ENCODE assay signal across 10 cellular contexts in genomic region chr6:37175332-37176267, GRCh38. TPM values are rescaled to one million over a fixed set of nuclear protein-coding genes. Genes with fewer than 3 reads are reported as not detected.
DNase-seq lines count a peak whose midpoint lies in the region; ATAC-seq and TF ChIP-seq lines count a peak whose summit lies in the region.
"Had no signal": no experiment of that assay in that cellular context is flagged by ENCODE, and none has a peak within 500 bp of the region (broad histone marks: within the 10 kb centered on the region; RNA-seq: fewer than 3 reads in every experiment).

No MANE protein-coding gene starts in this region.

- POLR2A ChIA-PET in activated CD8-positive, alpha-beta T cell treated with anti-CD3 and anti-CD28 coated beads for 36 hours (lab: Charles Lee): interaction anchor here (0.7 to 13.5 kb wide), 8 partner anchors 13 to 578 kb away, joined by 3 to 261 read pairs (median 110); no protein-coding TSS in a partner anchor

- peak overlapping the region; percentile 33 for H3K27ac ChIP-seq in neutrophil

- peak overlapping the region; percentile 93 for H3K4me3 Mint-ChIP-seq in activated CD4-positive, alpha-beta T cell treated with anti-CD3 and anti-CD28 coated beads, Interleukin-2, amount 10 ng/mL, durations not matched to agents 24 days and 14 days
- H3K4me3 Mint-ChIP-seq in activated CD8-positive, alpha-beta T cell treated with anti-CD3 and anti-CD28 coated beads for 36 hours: peak overlapping the region; percentile 84

- no peaks in the 10 kb centered on the region for H3K9me3 Mint-ChIP-seq in activated CD4-positive, alpha-beta T cell treated with anti-CD3 and anti-CD28 coated beads, Interleukin-2, amount 10 ng/mL, durations not matched to agents 24 days and 14 days
- H3K9me3 Mint-ChIP-seq in activated CD8-positive, alpha-beta T cell treated with anti-CD3 and anti-CD28 coated beads for 36 hours: no peaks in the 10 kb centered on the region

- peaks cover 66% of the 10 kb centered on the region for H3K36me3 Mint-ChIP-seq in activated CD4-positive, alpha-beta T cell treated with anti-CD3 and anti-CD28 coated beads, Interleukin-2, amount 10 ng/mL, durations not matched to agents 24 days and 14 days (ENCODE audit: low read depth)
- peaks cover 68% of the 10 kb centered on the region for H3K36me3 Mint-ChIP-seq in activated CD8-positive, alpha-beta T cell treated with anti-CD3 and anti-CD28 coated beads for 36 hours (ENCODE audit: low read depth)

- H3K27ac Mint-ChIP-seq in activated CD4-positive, alpha-beta T cell treated with anti-CD3 and anti-CD28 coated beads, Interleukin-2, amount 10 ng/mL, durations not matched to agents 24 days and 14 days: peak overlapping the region; percentile 94
- H3K27ac Mint-ChIP-seq in activated CD8-positive, alpha-beta T cell treated with anti-CD3 and anti-CD28 coated beads for 36 hours: peak overlapping the region; percentile 91

- H3K27me3 ChIP-seq in neutrophil: no peaks in the 10 kb centered on the region

- peaks cover 51% of the 10 kb centered on the region for H3K36me3 ChIP-seq in neutrophil

- CTCF ChIA-PET in activated CD8-positive, alpha-beta T cell treated with anti-CD3 and anti-CD28 coated beads for 36 hours (lab: Charles Lee): interaction anchor here (0.6 to 18.8 kb wide), 5 partner anchors 13 to 325 kb away, joined by 3 to 502 read pairs (median 57); no protein-coding TSS in a partner anchor

- H3K9me3 ChIP-seq in neutrophil: no peaks in the 10 kb centered on the region

- TF ChIP-seq CTCF in activated CD8-positive, alpha-beta T cell treated with anti-CD3 and anti-CD28 coated beads for 36 hours (IDR thresholded peaks at IDR 0.05): no peak
- TF ChIP-seq CTCF in neutrophil (IDR thresholded peaks at IDR 0.05): no peak

- peaks cover 46 to 59% of the 10 kb centered on the region in 2 experiments for H3K4me1 ChIP-seq in neutrophil (ENCODE audit: control insufficient read depth in 1 of 2, insufficient read depth in 1 of 2, low read depth in 1 of 2, low read length in 1 of 2)

- ATAC-seq in HG03378 (IDR thresholded peaks at IDR 0.05; ENCODE audit: unreplicated experiment): peak; percentile 38
- ATAC-seq in activated CD8-positive, alpha-beta T cell treated with anti-CD3 and anti-CD28 coated beads for 36 hours: no peak
- ATAC-seq in HG02973 (IDR thresholded peaks at IDR 0.05; ENCODE audit: unreplicated experiment): no peak
- ATAC-seq: HCT116 had no signal

- H3K27me3 Mint-ChIP-seq in activated CD4-positive, alpha-beta T cell treated with anti-CD3 and anti-CD28 coated beads, Interleukin-2, amount 10 ng/mL, durations not matched to agents 24 days and 14 days: no peaks in the 10 kb centered on the region
- H3K27me3 Mint-ChIP-seq in activated CD8-positive, alpha-beta T cell treated with anti-CD3 and anti-CD28 coated beads for 36 hours: no peaks in the 10 kb centered on the region

- no peak overlapping the region for H3K4me3 ChIP-seq in neutrophil (ENCODE audit: low read depth in 1 of 2, low read length in 1 of 2)

- intact Hi-C loops in activated CD4-positive, alpha-beta T cell treated with anti-CD3 and anti-CD28 coated beads, Interleukin-2, amount 10 ng/mL, durations not matched to agents 24 days and 14 days (cut with micrococcal nuclease): no loop called here
- intact Hi-C loops in activated CD8-positive, alpha-beta T cell treated with anti-CD3 and anti-CD28 coated beads for 36 hours (cut with micrococcal nuclease): no loop called here

- peaks cover 69% of the 10 kb centered on the region for H3K4me1 Mint-ChIP-seq in activated CD4-positive, alpha-beta T cell treated with anti-CD3 and anti-CD28 coated beads, Interleukin-2, amount 10 ng/mL, durations not matched to agents 24 days and 14 days
- peaks cover 59% of the 10 kb centered on the region for H3K4me1 Mint-ChIP-seq in activated CD8-positive, alpha-beta T cell treated with anti-CD3 and anti-CD28 coated beads for 36 hours (ENCODE audit: low read depth)

- DNase-seq in activated CD4-positive, alpha-beta T cell treated with anti-CD3 and anti-CD28 coated beads, Interleukin-2, amount 10 ng/mL, durations not matched to agents 24 days and 14 days: no peak
- DNase-seq in activated CD4-positive, alpha-beta T cell treated with anti-CD3 and anti-CD28 coated beads for 4 hours: no peak
- DNase-seq in activated CD8-positive, alpha-beta T cell treated with anti-CD3 and anti-CD28 coated beads for 36 hours: peak; percentile 45
- DNase-seq in DMS79 (lab: John Stamatoyannopoulos, UW): no peak
- DNase-seq in SKM-1 (lab: John Stamatoyannopoulos, UW; ENCODE audit: unreplicated experiment): no peak
- DNase-seq: NCI-H748 treated with DMSO at 0.1 percent for 48 hours had no signal

RNA-seq across cellular contexts. Expression of gene PIM1, which starts 5.6 kb away (rescaled TPM):
- total RNA-seq in activated CD4-positive, alpha-beta T cell treated with anti-CD3 and anti-CD28 coated beads, Interleukin-2, amount 10 ng/mL, durations not matched to agents 24 days and 14 days: 153 and 158 TPM in 2 replicates
- 100 to 1,000 TPM; 293 to 305 TPM for total RNA-seq in activated CD8-positive, alpha-beta T cell treated with anti-CD3 and anti-CD28 coated beads for 36 hours
